1 cellular context compared by ENCODE assay signal in the genomic region with DNA sequence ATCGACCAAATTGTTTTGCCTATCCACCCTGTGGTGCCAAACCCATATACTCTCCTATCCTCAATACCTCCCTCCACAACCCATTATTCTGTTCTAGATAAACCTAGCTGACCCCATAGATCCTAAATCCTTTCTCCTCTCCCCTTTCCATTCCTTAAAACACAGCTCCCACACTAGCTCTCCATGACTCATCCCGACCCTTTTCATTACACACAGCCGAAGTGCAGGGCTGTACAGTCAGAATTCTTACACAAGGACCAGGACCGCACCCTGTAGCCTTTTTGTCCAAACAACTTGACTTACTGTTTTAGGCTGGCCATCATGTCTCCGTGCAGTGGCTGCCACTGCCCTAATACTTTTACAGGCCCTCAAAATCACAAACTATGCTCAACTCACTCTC. TPM values are rescaled to one million over a fixed set of nuclear protein-coding genes. Genes with fewer than 3 reads are reported as not detected.
"Had no signal": no experiment of that assay in that cellular context is flagged by ENCODE, and none has a peak within 500 bp of the region (broad histone marks: within the 10 kb centered on the region; RNA-seq: fewer than 3 reads in every experiment).

No MANE protein-coding gene starts in this region.

RNA-seq across cellular contexts. Expression of gene KIFC1, which starts 44.7 kb away (rescaled TPM):
- total RNA-seq: ascending aorta had no signal
